In the genomic region with DNA sequence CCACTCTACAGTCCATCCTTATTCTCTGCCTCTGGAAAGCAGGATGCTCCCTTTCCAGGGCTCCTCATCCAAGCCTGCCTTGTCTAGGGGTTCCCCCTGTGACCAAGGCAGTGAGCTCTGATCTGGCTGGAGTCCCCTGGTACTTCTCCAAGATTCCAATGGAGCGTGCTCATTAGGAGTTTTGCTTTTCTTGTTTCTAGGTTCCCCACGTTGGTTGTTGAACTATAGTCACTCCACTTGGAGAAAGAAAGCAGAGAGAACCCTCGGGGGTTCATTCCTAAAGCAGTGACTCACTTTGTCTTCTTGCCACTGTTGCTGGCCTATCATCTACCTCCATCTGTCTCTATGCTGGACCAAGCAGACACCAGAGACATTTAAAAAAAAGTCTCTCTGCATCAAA, we compare ENCODE assay signal across 10 cellular contexts.
A peak's percentile ranks its signal among the peaks of the same experiment; 100 is the strongest.
DNase-seq lines count a peak whose midpoint lies in the region; FAIRE-seq and TF ChIP-seq lines count a peak whose summit lies in the region.
"Had no signal": no experiment of that assay in that cellular context is flagged by ENCODE, and none has a peak within 500 bp of the region (broad histone marks: within the 10 kb centered on the region; RNA-seq: fewer than 3 reads in every experiment).

No MANE protein-coding gene starts in this region.

- no peak overlapping the region for H3K4me3 ChIP-seq in Loucy (ENCODE audit: low read length, poor library complexity, severe bottlenecking)
- H3K4me3 ChIP-seq: BLaER1 treated with 17β-estradiol and CSF1 and Interleukin-3, amounts not matched to agents 10 nM and 100 nM had no signal

- no peak overlapping the region for H3K4me2 ChIP-seq in Loucy (ENCODE audit: low read depth, low read length, poor library complexity, severe bottlenecking)
- H3K4me2 ChIP-seq: BLaER1 treated with 17β-estradiol and CSF1 and Interleukin-3, amounts not matched to agents 10 nM and 100 nM had no signal

- no peaks in the 10 kb centered on the region for H3K9me2 ChIP-seq in Loucy (replicated peaks; ENCODE audit: low read depth, low read length)

- no peaks in the 10 kb centered on the region for H4K20me1 ChIP-seq in Loucy (ENCODE audit: insufficient read depth, low read length, poor library complexity, severe bottlenecking)
- H4K20me1 ChIP-seq: BLaER1 treated with 17β-estradiol and CSF1 and Interleukin-3, amounts not matched to agents 10 nM and 100 nM had no signal

- no peaks in the 10 kb centered on the region for H3F3A ChIP-seq in Loucy (ENCODE audit: low read depth)

- no peak overlapping the region for H3K27ac ChIP-seq in epithelial cell of prostate
- H3K27ac ChIP-seq: BLaER1 treated with 17β-estradiol and CSF1 and Interleukin-3, amounts not matched to agents 10 nM and 100 nM had no signal

- H3K9me3 ChIP-seq in Loucy (ENCODE audit: insufficient read depth, low read depth, low read length), result no peaks in the 10 kb centered on the region

- peaks cover 9% of the 10 kb centered on the region for H3K4me1 ChIP-seq in Loucy (ENCODE audit: insufficient read depth, low read length, poor library complexity, severe bottlenecking)

- H3K36me3 ChIP-seq in Loucy (ENCODE audit: insufficient read depth, low read length), result no peaks in the 10 kb centered on the region
- H3K36me3 ChIP-seq: BLaER1 treated with 17β-estradiol and CSF1 and Interleukin-3, amounts not matched to agents 10 nM and 100 nM had no signal

- DNase-seq in ACHN, result peak; percentile 58
- peak; percentile 51 for DNase-seq in epithelial cell of prostate (ENCODE audit: low read depth, low spot score)
- peak; percentile 84 for DNase-seq in myocyte (ENCODE audit: low read depth)
- no peak for DNase-seq in NCI-H2196 (lab: John Stamatoyannopoulos, UW; ENCODE audit: unreplicated experiment)
- DNase-seq in effector CD4-positive, alpha-beta T cell, result no peak
- DNase-seq in globus pallidus (ENCODE audit: low spot score), result no peak
- DNase-seq in urothelium cell line (ENCODE audit: low spot score), result no peak
- DNase-seq: NCI-H526 had no signal

- no peak for TF ChIP-seq CTCF in Loucy (conservative IDR thresholded peaks at IDR 0.05; ENCODE audit: low read length)

- H3K79me2 ChIP-seq in Loucy (ENCODE audit: insufficient read depth, low read length), result no peaks in the 10 kb centered on the region

- FAIRE-seq in urothelium cell line (lab: Jason Lieb, UNC), result no peak

- H2AFZ ChIP-seq in Loucy (ENCODE audit: low read length), result 0 out of 2 replicates have a peak overlapping the region, but pooled peaks have one; percentile 9

- in situ Hi-C loops in ACHN (cut with HindIII; ENCODE audit: low pct_ligation_motif_present, low pct_unique_long_range_greater_than_20kb, low sequenced_read_pairs), result no loop called here

- H3K27me3 ChIP-seq in Loucy (ENCODE audit: insufficient read depth, low read length, poor library complexity, severe bottlenecking), result no peaks in the 10 kb centered on the region
- H3K27me3 ChIP-seq: BLaER1 treated with 17β-estradiol and CSF1 and Interleukin-3, amounts not matched to agents 10 nM and 100 nM had no signal

- no peak overlapping the region for H3K9ac ChIP-seq in Loucy (ENCODE audit: low read depth, low read length, poor library complexity, severe bottlenecking)
- H3K9ac ChIP-seq: BLaER1 treated with 17β-estradiol and CSF1 and Interleukin-3, amounts not matched to agents 10 nM and 100 nM had no signal

Comparison
In these comparisons a context has a peak if more than half of its experiments do, and no peak if none do; other contexts are left out.
1. DNase-seq: peak in ACHN (single experiment), epithelial cell of prostate (single experiment) and myocyte (single experiment); none in NCI-H2196 (single experiment), effector CD4-positive, alpha-beta T cell (single experiment), globus pallidus (single experiment) and urothelium cell line (single experiment).